ENCODE assay signal across 8 cellular contexts in genomic region chr6:105317607-105318533, GRCh38.
DNase-seq lines count a peak whose midpoint lies in the region; ATAC-seq and TF ChIP-seq lines count a peak whose summit lies in the region.

No MANE protein-coding gene starts in this region.

- no peak for TF ChIP-seq EP300 in upper lobe of left lung (IDR thresholded peaks at IDR 0.05)

- H3K4me1 Mint-ChIP-seq in natural killer cell, result peaks cover 5 to 7% of the 10 kb centered on the region in 2 donors
- peaks cover 0 to 8% of the 10 kb centered on the region in 2 donors for H3K4me1 Mint-ChIP-seq in natural killer cell treated with Interleukin-12 subunit alpha and Interleukin-12 subunit beta and Interleukin-15 and Interleukin-18, amount 100 ng/mL, for 72 hours (ENCODE audit: low read depth in 2 of 2)

- H3K36me3 Mint-ChIP-seq in natural killer cell, result no peaks in the 10 kb centered on the region
- peaks cover 17% of the 10 kb centered on the region for H3K36me3 Mint-ChIP-seq in natural killer cell treated with Interleukin-12 subunit alpha and Interleukin-12 subunit beta and Interleukin-15 and Interleukin-18, amount 100 ng/mL, for 72 hours

- 84 to 91% methylated on average over 6 of the region's 6 CpGs for WGBS in upper lobe of left lung, 2 donors

- H3K27ac ChIP-seq in RWPE1, result no peak overlapping the region
- H3K27ac ChIP-seq in upper lobe of left lung, result no peak overlapping the region

- H3K9me3 ChIP-seq in upper lobe of left lung, result no peaks in the 10 kb centered on the region

- CTCF ChIA-PET in RWPE1 (lab: Yijun Ruan, JAX), result interaction anchor here (0.5 to 1.2 kb wide), 6 partner anchors 44 to 732 kb away, joined by 3 to 5 read pairs (median 4); partner anchors contain the start of gene PREP

- H3K27me3 Mint-ChIP-seq in natural killer cell (ENCODE audit: low read depth in 2 of 2), result no peaks in the 10 kb centered on the region
- H3K27me3 Mint-ChIP-seq in natural killer cell treated with Interleukin-12 subunit alpha and Interleukin-12 subunit beta and Interleukin-15 and Interleukin-18, amount 100 ng/mL, for 72 hours, result no peaks in the 10 kb centered on the region

- TF ChIP-seq CTCF in natural killer cell (IDR thresholded peaks at IDR 0.05) (peak; percentile 14), RWPE1 (conservative IDR thresholded peaks at IDR 0.05; ENCODE audit: low read depth) (peak; percentile 42; the same call in 1 of the 2 replicates), upper lobe of left lung (IDR thresholded peaks at IDR 0.05) (peak in 4 of 6 experiments; percentile 20 to 51 (median 48))

- peaks cover 0 to 13% (median 2%) of the 10 kb centered on the region in 4 donors for H3K4me1 ChIP-seq in upper lobe of left lung

- intact Hi-C loops in natural killer cell (cut with micrococcal nuclease), result loop anchor here (5.0 kb wide), 1 partner anchor 84 kb away; the partner anchor contains the start of gene PREP

- DNase-seq in natural killer cell (no peak), RWPE1 (ENCODE audit: low spot score) (no peak), glomerular visceral epithelial cell (ENCODE audit: extremely low spot score) (peak; percentile 22), upper lobe of left lung (no peak), NCI-H446 treated with DMSO at 0.1 percent for 48 hours (lab: John Stamatoyannopoulos, UW) (no peak)
- DNase-seq in natural killer cell treated with Interleukin-12 subunit alpha and Interleukin-12 subunit beta and Interleukin-15 and Interleukin-18, amount 100 ng/mL, for 72 hours (ENCODE audit: low spot score), result no peak

- POLR2A ChIA-PET in RWPE1 (lab: Yijun Ruan, JAX; ENCODE audit: low non-redundant PET), result no interaction called here

- H3K36me3 ChIP-seq in upper lobe of left lung, result peaks cover 0 to 27% (median 15%) of the 10 kb centered on the region in 4 donors

- H3K4me3 ChIP-seq in upper lobe of left lung, result no peak overlapping the region

- no peak overlapping the region for H3K27ac Mint-ChIP-seq in natural killer cell
- no peak overlapping the region for H3K27ac Mint-ChIP-seq in natural killer cell treated with Interleukin-12 subunit alpha and Interleukin-12 subunit beta and Interleukin-15 and Interleukin-18, amount 100 ng/mL, for 72 hours

- no peaks in the 10 kb centered on the region for H3K9me3 Mint-ChIP-seq in natural killer cell
- no peaks in the 10 kb centered on the region for H3K9me3 Mint-ChIP-seq in natural killer cell treated with Interleukin-12 subunit alpha and Interleukin-12 subunit beta and Interleukin-15 and Interleukin-18, amount 100 ng/mL, for 72 hours

- ATAC-seq in natural killer cell (no peak), upper lobe of left lung (ENCODE audit: low FRiP score in 2 of 2) (no peak), HG02678 (IDR thresholded peaks at IDR 0.05; ENCODE audit: unreplicated experiment) (no peak), GM19397 (IDR thresholded peaks at IDR 0.05; ENCODE audit: unreplicated experiment) (no peak)
- ATAC-seq in natural killer cell treated with Interleukin-12 subunit alpha and Interleukin-12 subunit beta and Interleukin-15 and Interleukin-18, amount 100 ng/mL, for 72 hours, result no peak

- no peaks in the 10 kb centered on the region for H3K27me3 ChIP-seq in upper lobe of left lung

- TF ChIP-seq POLR2A in upper lobe of left lung (IDR thresholded peaks at IDR 0.05), result no peak

- no peak overlapping the region for H3K4me3 Mint-ChIP-seq in natural killer cell
- no peak overlapping the region for H3K4me3 Mint-ChIP-seq in natural killer cell treated with Interleukin-12 subunit alpha and Interleukin-12 subunit beta and Interleukin-15 and Interleukin-18, amount 100 ng/mL, for 72 hours
